In genomic region chr4:83486457-83487129, GRCh38 we compare ENCODE assay signal across 26 cellular contexts. TPM values are rescaled to one million over a fixed set of nuclear protein-coding genes. Genes with fewer than 3 reads are reported as not detected.
DNase-seq lines count a peak whose midpoint lies in the region; ATAC-seq and TF ChIP-seq lines count a peak whose summit lies in the region.
"Had no signal": no experiment of that assay in that cellular context is flagged by ENCODE, and none has a peak within 500 bp of the region (broad histone marks: within the 10 kb centered on the region; RNA-seq: fewer than 3 reads in every experiment).

No MANE protein-coding gene starts in this region.

- no peaks in the 10 kb centered on the region for H3K36me3 ChIP-seq in hepatocyte (replicated peaks; ENCODE audit: insufficient read depth, low read depth)
- no peaks in the 10 kb centered on the region for H3K36me3 ChIP-seq in tibial artery

- TF ChIP-seq CTCF in hepatocyte (IDR thresholded peaks at IDR 0.05; ENCODE audit: poor library complexity) (no peak), tibial artery (IDR thresholded peaks at IDR 0.05) (no peak)

- no peaks in the 10 kb centered on the region for H4K20me1 ChIP-seq in hepatocyte (ENCODE audit: insufficient read depth, poor library complexity, severe bottlenecking)

- H3K27ac ChIP-seq in hepatocyte (peak overlapping the region; percentile 69), tibial artery (peak overlapping the region; percentile 70 to 84), right cardiac atrium (ENCODE audit: low read length) (no peak overlapping the region)
- H3K27ac ChIP-seq: C4-2B, KMS-11, SK-N-MC had no signal

- no peaks in the 10 kb centered on the region for H3K9me3 Mint-ChIP-seq in activated naive CD8-positive, alpha-beta T cell treated with anti-CD3 and anti-CD28 coated beads, Interleukin-2, amount 10 ng/mL, durations not matched to agents 7 days and 5 days
- no peaks in the 10 kb centered on the region for H3K9me3 Mint-ChIP-seq in activated naive CD8-positive, alpha-beta T cell treated with anti-CD3 and anti-CD28 coated beads, Interleukin-2, amount 50 U/mL, for 24 hours
- H3K9me3 Mint-ChIP-seq: central memory CD8-positive, alpha-beta T cell; GM23338; naive B cell had no signal

- POLR2A ChIA-PET in activated naive CD8-positive, alpha-beta T cell treated with anti-CD3 and anti-CD28 coated beads, Interleukin-2, amount 10 ng/mL, durations not matched to agents 7 days and 5 days (lab: Charles Lee), result interaction anchor here (1.6 kb wide), 1 partner anchor 32 kb away, joined by 14 read pairs; the partner anchor contains the start of genes HELQ and MRPS18C

- no peaks in the 10 kb centered on the region for H3K9me2 ChIP-seq in hepatocyte (replicated peaks; ENCODE audit: insufficient read depth)

- H3K4me3 ChIP-seq in hepatocyte (no peak overlapping the region), tibial artery (no peak overlapping the region), right cardiac atrium (ENCODE audit: low read length) (no peak overlapping the region)
- H3K4me3 ChIP-seq: GM23338, SK-N-MC had no signal

- peaks cover 15% of the 10 kb centered on the region for H3K4me1 Mint-ChIP-seq in activated naive CD8-positive, alpha-beta T cell treated with anti-CD3 and anti-CD28 coated beads, Interleukin-2, amount 10 ng/mL, durations not matched to agents 7 days and 5 days
- H3K4me1 Mint-ChIP-seq in activated naive CD8-positive, alpha-beta T cell treated with anti-CD3 and anti-CD28 coated beads, Interleukin-2, amount 50 U/mL, for 24 hours, result peaks cover 20% of the 10 kb centered on the region
- H3K4me1 Mint-ChIP-seq in T-helper 17 cell, result peaks cover 21% of the 10 kb centered on the region

- ATAC-seq in activated naive CD8-positive, alpha-beta T cell treated with anti-CD3 and anti-CD28 coated beads, Interleukin-2, amount 10 ng/mL, durations not matched to agents 7 days and 5 days (ENCODE audit: low read depth), result no peak
- no peak for ATAC-seq in activated naive CD8-positive, alpha-beta T cell treated with anti-CD3 and anti-CD28 coated beads, Interleukin-2, amount 50 U/mL, for 24 hours
- ATAC-seq in T-helper 17 cell (no peak), right cardiac atrium (no peak), GM18867 (IDR thresholded peaks at IDR 0.05; ENCODE audit: unreplicated experiment) (no peak)
- ATAC-seq: GM23338 had no signal

- H3K9me3 ChIP-seq in T-helper 17 cell (ENCODE audit: control insufficient read depth, low read length, poor library complexity, severe bottlenecking) (no peaks in the 10 kb centered on the region), hepatocyte (ENCODE audit: low read depth) (no peaks in the 10 kb centered on the region), tibial artery (no peaks in the 10 kb centered on the region), right cardiac atrium (ENCODE audit: control insufficient read depth, low read length) (no peaks in the 10 kb centered on the region)

- 44% methylated on average over 3 of the region's 3 CpGs for WGBS in hepatocyte (ENCODE audit: low lambda C conversion rate, missing lambda C conversion rate)
- WGBS in right cardiac atrium, result 80% methylated on average over 3 of the region's 3 CpGs

- intact Hi-C loops in tibial artery (cut with DNase I; ENCODE audit: low total_unique reads), result no loop called here
- intact Hi-C loops in right cardiac atrium (cut with DNase I), result no loop called here

- H3K27me3 ChIP-seq in hepatocyte, result no peaks in the 10 kb centered on the region
- H3K27me3 ChIP-seq in tibial artery, result no peaks in the 10 kb centered on the region
- H3K27me3 ChIP-seq in right cardiac atrium (ENCODE audit: control insufficient read depth, insufficient read depth), result no peaks in the 10 kb centered on the region

- H3K79me2 ChIP-seq in hepatocyte, result peaks cover 13% of the 10 kb centered on the region

- DNase-seq in activated naive CD8-positive, alpha-beta T cell treated with anti-CD3 and anti-CD28 coated beads, Interleukin-2, amount 10 ng/mL, durations not matched to agents 7 days and 5 days, result no peak
- no peak for DNase-seq in activated naive CD8-positive, alpha-beta T cell treated with anti-CD3 and anti-CD28 coated beads, Interleukin-2, amount 50 U/mL, for 24 hours
- DNase-seq in T-helper 17 cell (no peak), hepatocyte (ENCODE audit: low spot score) (no peak), tibial artery (no peak), right cardiac atrium (no peak)
- DNase-seq in effector CD4-positive, alpha-beta T cell, result no peak
- DNase-seq: ACHN; activated CD4-positive, alpha-beta T cell treated with anti-CD3 and anti-CD28 coated beads for 48 hours; activated CD8-positive, alpha-beta memory T cell treated with anti-CD3 and anti-CD28 coated beads, Interleukin-2, amount 50 U/mL, for 4 hours; activated gamma-delta T cell treated with Interleukin-2 at 50 U/mL for 16 hours; anterior cingulate cortex; mesenchymal stem cell; naive B cell; NCI-H1092; NCI-H2029; NCI-H446 treated with DMSO at 0.1 percent for 48 hours; posterior cingulate gyrus; stimulated activated naive CD4-positive, alpha-beta T cell treated with Interleukin-2 at 50 U/mL for 16 hours had no signal

- peak overlapping the region; percentile 24 for H3K27ac Mint-ChIP-seq in activated naive CD8-positive, alpha-beta T cell treated with anti-CD3 and anti-CD28 coated beads, Interleukin-2, amount 10 ng/mL, durations not matched to agents 7 days and 5 days
- H3K27ac Mint-ChIP-seq in activated naive CD8-positive, alpha-beta T cell treated with anti-CD3 and anti-CD28 coated beads, Interleukin-2, amount 50 U/mL, for 24 hours, result no peak overlapping the region
- peak overlapping the region; percentile 67 for H3K27ac Mint-ChIP-seq in T-helper 17 cell
- H3K27ac Mint-ChIP-seq: GM23338 had no signal

- peak overlapping the region; percentile 22 for H2AFZ ChIP-seq in hepatocyte
- H2AFZ ChIP-seq: GM23338 had no signal

- peaks cover 2% of the 10 kb centered on the region for H3K27me3 Mint-ChIP-seq in activated naive CD8-positive, alpha-beta T cell treated with anti-CD3 and anti-CD28 coated beads, Interleukin-2, amount 10 ng/mL, durations not matched to agents 7 days and 5 days
- H3K27me3 Mint-ChIP-seq in activated naive CD8-positive, alpha-beta T cell treated with anti-CD3 and anti-CD28 coated beads, Interleukin-2, amount 50 U/mL, for 24 hours, result no peaks in the 10 kb centered on the region
- no peaks in the 10 kb centered on the region for H3K27me3 Mint-ChIP-seq in T-helper 17 cell
- H3K27me3 Mint-ChIP-seq: central memory CD8-positive, alpha-beta T cell; naive B cell had no signal

- no peaks in the 10 kb centered on the region for H3K36me3 Mint-ChIP-seq in activated naive CD8-positive, alpha-beta T cell treated with anti-CD3 and anti-CD28 coated beads, Interleukin-2, amount 10 ng/mL, durations not matched to agents 7 days and 5 days
- H3K36me3 Mint-ChIP-seq in activated naive CD8-positive, alpha-beta T cell treated with anti-CD3 and anti-CD28 coated beads, Interleukin-2, amount 50 U/mL, for 24 hours (ENCODE audit: low read depth), result no peaks in the 10 kb centered on the region
- H3K36me3 Mint-ChIP-seq in T-helper 17 cell (ENCODE audit: low read depth), result no peaks in the 10 kb centered on the region
- H3K36me3 Mint-ChIP-seq: naive B cell had no signal

- H3K4me1 ChIP-seq in hepatocyte (ENCODE audit: insufficient read depth) (peaks cover 14% of the 10 kb centered on the region), tibial artery (peaks cover 0 to 20% (median 7%) of the 10 kb centered on the region in 4 donors), right cardiac atrium (ENCODE audit: control insufficient read depth, insufficient read depth, low read length) (no peaks in the 10 kb centered on the region)

- no peak overlapping the region for H3K4me2 ChIP-seq in hepatocyte
- H3K4me2 ChIP-seq: GM23338 had no signal

- H3K4me3 Mint-ChIP-seq in activated naive CD8-positive, alpha-beta T cell treated with anti-CD3 and anti-CD28 coated beads, Interleukin-2, amount 10 ng/mL, durations not matched to agents 7 days and 5 days, result no peak overlapping the region
- H3K4me3 Mint-ChIP-seq in activated naive CD8-positive, alpha-beta T cell treated with anti-CD3 and anti-CD28 coated beads, Interleukin-2, amount 50 U/mL, for 24 hours, result no peak overlapping the region
- H3K4me3 Mint-ChIP-seq in T-helper 17 cell, result no peak overlapping the region
- H3K4me3 Mint-ChIP-seq: central memory CD8-positive, alpha-beta T cell; GM23338 had no signal

RNA-seq across cellular contexts. Expression of gene ABRAXAS1, which starts 1.7 kb away (rescaled TPM):
- total RNA-seq in activated naive CD8-positive, alpha-beta T cell treated with anti-CD3 and anti-CD28 coated beads, Interleukin-2, amount 10 ng/mL, durations not matched to agents 7 days and 5 days, result 10 to 100 TPM; 20.1 to 21.7 TPM
- total RNA-seq in T-helper 17 cell (10 to 100 TPM; 16.6 to 17.6 TPM), hepatocyte (16.0 and 18.0 TPM in 2 replicates), right cardiac atrium (10 to 100 TPM in 1 of 4 donors, 1 to 10 TPM in 3; 5.2 to 10.0 (median 7.1) TPM)
- polyA plus RNA-seq in hepatocyte (3.9 and 5.7 TPM in 2 replicates), right cardiac atrium (3.0 TPM)

RNA-seq across cellular contexts. Expression of gene MRPS18C, which starts 30.7 kb away (rescaled TPM):
- 10 to 100 TPM; 53.6 to 60.4 TPM for total RNA-seq in activated naive CD8-positive, alpha-beta T cell treated with anti-CD3 and anti-CD28 coated beads, Interleukin-2, amount 10 ng/mL, durations not matched to agents 7 days and 5 days
- 10 to 100 TPM; 15.6 to 17.6 TPM for total RNA-seq in T-helper 17 cell
- 20.1 and 30.9 TPM in 2 replicates for total RNA-seq in hepatocyte
- 70.0 and 89.1 TPM in 2 replicates for polyA plus RNA-seq in hepatocyte
- total RNA-seq in right cardiac atrium, result 10 to 100 TPM; 46.9 to 69.0 (median 48.5) TPM
- polyA plus RNA-seq in right cardiac atrium, result 40.8 TPM

RNA-seq across cellular contexts. Expression of gene HELQ, which starts 31.0 kb away (rescaled TPM):
- 10 to 100 TPM; 27.4 to 28.7 TPM for total RNA-seq in activated naive CD8-positive, alpha-beta T cell treated with anti-CD3 and anti-CD28 coated beads, Interleukin-2, amount 10 ng/mL, durations not matched to agents 7 days and 5 days
- total RNA-seq in T-helper 17 cell (10 to 100 TPM; 28.9 to 38.4 TPM), hepatocyte (12.4 and 14.2 TPM in 2 replicates), right cardiac atrium (10 to 100 TPM; 13.4 to 15.7 (median 14.7) TPM)
- polyA plus RNA-seq in hepatocyte (8.0 and 15.4 TPM in 2 replicates), right cardiac atrium (7.9 TPM)

RNA-seq across cellular contexts. Expression of gene GPAT3, which starts 49.3 kb away (rescaled TPM):
- total RNA-seq in activated naive CD8-positive, alpha-beta T cell treated with anti-CD3 and anti-CD28 coated beads, Interleukin-2, amount 10 ng/mL, durations not matched to agents 7 days and 5 days, result 1 to 10 TPM; 3.1 to 3.4 TPM
- total RNA-seq in T-helper 17 cell (1 to 10 TPM; 4.1 to 5.0 TPM), hepatocyte (4.4 and 8.9 TPM in 2 replicates), right cardiac atrium (10 to 100 TPM; 30.2 to 33.5 (median 32.3) TPM)
- polyA plus RNA-seq in hepatocyte (3.2 and 3.3 TPM in 2 replicates), right cardiac atrium (19.9 TPM)
- total RNA-seq: frontal cortex had no signal
